1 cellular context compared by ENCODE assay signal in the genomic region with DNA sequence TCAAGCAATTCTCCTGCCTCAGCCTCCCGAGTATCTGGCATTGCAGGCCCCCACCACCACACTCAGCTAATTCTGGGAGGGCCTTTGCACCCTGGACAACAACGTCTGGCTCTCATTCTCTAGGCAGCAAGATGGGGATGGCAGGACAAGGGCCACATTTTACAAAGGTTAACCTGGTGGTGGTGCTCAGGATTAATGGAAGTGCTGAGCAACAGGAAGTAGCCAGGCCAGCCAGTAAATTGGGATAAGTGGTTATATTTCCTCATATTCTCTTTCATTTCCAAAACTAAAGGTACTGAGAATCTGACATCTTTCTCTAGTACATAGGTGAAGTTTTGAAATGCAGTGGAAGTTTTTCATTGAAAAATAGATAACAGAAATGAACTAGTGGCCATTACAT.
TF ChIP-seq lines count a peak whose summit lies in the region.

No MANE protein-coding gene starts in this region.

TF ChIP-seq in liver, 16 proteins besides CTCF, POLR2A, EP300 and RAD21:
- TF ChIP-seq EGR1 (IDR thresholded peaks at IDR 0.05; ENCODE audit: low read depth in 2 of 2) (no peak), JUND (IDR thresholded peaks at IDR 0.05) (no peak), RXRA (IDR thresholded peaks at IDR 0.05) (no peak), HNF4G (IDR thresholded peaks at IDR 0.05) (no peak), SP1 (IDR thresholded peaks at IDR 0.05) (no peak), FOXA1 (IDR thresholded peaks at IDR 0.05) (no peak), YY1 (IDR thresholded peaks at IDR 0.05) (no peak)
- TF ChIP-seq, protein P1, sequence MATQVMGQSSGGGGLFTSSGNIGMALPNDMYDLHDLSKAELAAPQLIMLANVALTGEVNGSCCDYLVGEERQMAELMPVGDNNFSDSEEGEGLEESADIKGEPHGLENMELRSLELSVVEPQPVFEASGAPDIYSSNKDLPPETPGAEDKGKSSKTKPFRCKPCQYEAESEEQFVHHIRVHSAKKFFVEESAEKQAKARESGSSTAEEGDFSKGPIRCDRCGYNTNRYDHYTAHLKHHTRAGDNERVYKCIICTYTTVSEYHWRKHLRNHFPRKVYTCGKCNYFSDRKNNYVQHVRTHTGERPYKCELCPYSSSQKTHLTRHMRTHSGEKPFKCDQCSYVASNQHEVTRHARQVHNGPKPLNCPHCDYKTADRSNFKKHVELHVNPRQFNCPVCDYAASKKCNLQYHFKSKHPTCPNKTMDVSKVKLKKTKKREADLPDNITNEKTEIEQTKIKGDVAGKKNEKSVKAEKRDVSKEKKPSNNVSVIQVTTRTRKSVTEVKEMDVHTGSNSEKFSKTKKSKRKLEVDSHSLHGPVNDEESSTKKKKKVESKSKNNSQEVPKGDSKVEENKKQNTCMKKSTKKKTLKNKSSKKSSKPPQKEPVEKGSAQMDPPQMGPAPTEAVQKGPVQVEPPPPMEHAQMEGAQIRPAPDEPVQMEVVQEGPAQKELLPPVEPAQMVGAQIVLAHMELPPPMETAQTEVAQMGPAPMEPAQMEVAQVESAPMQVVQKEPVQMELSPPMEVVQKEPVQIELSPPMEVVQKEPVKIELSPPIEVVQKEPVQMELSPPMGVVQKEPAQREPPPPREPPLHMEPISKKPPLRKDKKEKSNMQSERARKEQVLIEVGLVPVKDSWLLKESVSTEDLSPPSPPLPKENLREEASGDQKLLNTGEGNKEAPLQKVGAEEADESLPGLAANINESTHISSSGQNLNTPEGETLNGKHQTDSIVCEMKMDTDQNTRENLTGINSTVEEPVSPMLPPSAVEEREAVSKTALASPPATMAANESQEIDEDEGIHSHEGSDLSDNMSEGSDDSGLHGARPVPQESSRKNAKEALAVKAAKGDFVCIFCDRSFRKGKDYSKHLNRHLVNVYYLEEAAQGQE (IDR thresholded peaks at IDR 0.05) = no peak
- TF ChIP-seq, protein P2, sequence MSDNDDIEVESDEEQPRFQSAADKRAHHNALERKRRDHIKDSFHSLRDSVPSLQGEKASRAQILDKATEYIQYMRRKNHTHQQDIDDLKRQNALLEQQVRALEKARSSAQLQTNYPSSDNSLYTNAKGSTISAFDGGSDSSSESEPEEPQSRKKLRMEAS (IDR thresholded peaks at IDR 0.05) = no peak
TF ChIP-seq in liver: peak in this region for 0.
